30 cellular contexts compared by ENCODE assay signal in genomic region chr17:67168485-67168884, GRCh38.
"Had no signal": no experiment of that assay in that cellular context is flagged by ENCODE, and none has a peak within 500 bp of the region (broad histone marks: within the 10 kb centered on the region; RNA-seq: fewer than 3 reads in every experiment).

No MANE protein-coding gene starts in this region.

- H3K9me3 ChIP-seq: left lung, lower lobe of right lung, pancreas, prostate gland, spleen, tibial nerve, uterus had no signal

- FAIRE-seq: islet of Langerhans, kidney had no signal

- H3K4me3 Mint-ChIP-seq: immature natural killer cell; mesothelial cell of epicardium; naive B cell; nephron; neural crest cell; stimulated activated memory B cell treated with anti-CD40 and anti-IgM and Interleukin-4, amounts not matched to agents 10 μg/mL and 1 μg/mL and 100 μg/mL, for 72 hours; stimulated activated naive CD8-positive, alpha-beta T cell treated with anti-CD3 and anti-CD28 coated beads, Interleukin-15, amount 100 ng/mL, for 72 hours; type B pancreatic cell had no signal

- H3K4me1 Mint-ChIP-seq: mesothelial cell of epicardium; nephron; neural crest cell; stimulated activated naive CD8-positive, alpha-beta T cell treated with anti-CD3 and anti-CD28 coated beads, Interleukin-15, amount 100 ng/mL, for 72 hours had no signal

- H3K27ac Mint-ChIP-seq: mesothelial cell of epicardium; naive B cell; nephron; stimulated activated memory B cell treated with anti-CD40 and anti-IgM and Interleukin-4, amounts not matched to agents 10 μg/mL and 1 μg/mL and 100 μg/mL, for 72 hours; stimulated activated naive CD8-positive, alpha-beta T cell treated with anti-CD3 and anti-CD28 coated beads, Interleukin-15, amount 100 ng/mL, for 72 hours; type B pancreatic cell had no signal

- H3K27ac ChIP-seq: left lung, lower lobe of right lung, pancreas, prostate gland, skin epidermis, spleen, tibial nerve, uterus had no signal

- H3K27me3 Mint-ChIP-seq: naive B cell; stimulated activated memory B cell treated with anti-CD40 and anti-IgM and Interleukin-4, amounts not matched to agents 10 μg/mL and 1 μg/mL and 100 μg/mL, for 72 hours; stimulated activated naive CD8-positive, alpha-beta T cell treated with anti-CD3 and anti-CD28 coated beads, Interleukin-15, amount 100 ng/mL, for 72 hours; type B pancreatic cell had no signal

- H3K4me1 ChIP-seq: pancreas, prostate gland, tibial nerve, uterus had no signal

- ATAC-seq: left colon; left lung; lower lobe of right lung; pancreas; right cardiac atrium; sciatic nerve; stimulated activated memory B cell treated with anti-CD40 and anti-IgM and Interleukin-4, amounts not matched to agents 10 μg/mL and 1 μg/mL and 100 μg/mL, for 72 hours; stimulated activated naive CD8-positive, alpha-beta T cell treated with anti-CD3 and anti-CD28 coated beads, Interleukin-15, amount 100 ng/mL, for 72 hours had no signal

- H3K4me3 ChIP-seq: left lung, lower lobe of right lung, pancreas, prostate gland, skin epidermis, spleen, tibial nerve, uterus had no signal

- H3K9me3 Mint-ChIP-seq: immature natural killer cell; mesothelial cell of epicardium; naive B cell; nephron; neural crest cell; stimulated activated naive CD8-positive, alpha-beta T cell treated with anti-CD3 and anti-CD28 coated beads, Interleukin-15, amount 100 ng/mL, for 72 hours; type B pancreatic cell had no signal

- DNase-seq: hypothalamus; immature natural killer cell; kidney; left colon; left lung; lower lobe of right lung; mammary epithelial cell; mesendoderm; naive B cell; nucleus accumbens; pancreas; posterior cingulate gyrus; retina; right cardiac atrium; spleen; stimulated activated CD4-positive, alpha-beta T cell treated with anti-CD3 and anti-CD28 coated beads, Interleukin-4, amount 100 ng/mL, for 24 hours; stimulated activated naive CD4-positive, alpha-beta T cell treated with Interleukin-2 at 50 U/mL for 16 hours; stimulated activated naive CD8-positive, alpha-beta T cell treated with anti-CD3 and anti-CD28 coated beads, Interleukin-15, amount 100 ng/mL, for 72 hours; substantia nigra; uterus had no signal
